Comparison of ENCODE assay signal across 1 cellular context in genomic region chr4:1241936-1242505, GRCh38.
TF ChIP-seq lines count a peak whose summit lies in the region.

No MANE protein-coding gene starts in this region.

TF ChIP-seq in HCT116, 20 proteins besides CTCF, POLR2A, EP300 and RAD21 (continued from another document):
- no peak for TF ChIP-seq REST (IDR thresholded peaks at IDR 0.05; ENCODE audit: low read depth)
- TF ChIP-seq ATF3 (IDR thresholded peaks at IDR 0.05): no peak
- no peak for TF ChIP-seq EZH2 (IDR thresholded peaks at IDR 0.05)
